1 cellular context compared by ENCODE assay signal in genomic region chr14:101972126-101972785, GRCh38.
A peak's percentile ranks its signal among the peaks of the same experiment; 100 is the strongest.
TF ChIP-seq lines count a peak whose summit lies in the region.

No MANE protein-coding gene starts in this region.

TF ChIP-seq in HEK293, 187 proteins besides CTCF, POLR2A, EP300 and RAD21 (continued from another document and continues in another):
- TF ChIP-seq ELK4 (IDR thresholded peaks at IDR 0.05; ENCODE audit: borderline replicate concordance, low read depth, low read length) (no peak), ZNF529 (tag by site-specific recombination; IDR thresholded peaks at IDR 0.05; ENCODE audit: insufficient replicate concordance) (no peak), PATZ1 (tag by site-specific recombination; IDR thresholded peaks at IDR 0.05) (peak; percentile 50; the same call in 1 of the 2 replicates), MZF1 (tag by site-specific recombination; IDR thresholded peaks at IDR 0.05; ENCODE audit: borderline replicate concordance) (peak; percentile 40; the same call in 1 of the 2 replicates), ZFHX2 (tag by site-specific recombination; conservative IDR thresholded peaks at IDR 0.05) (no peak), YY2 (tag by site-specific recombination; IDR thresholded peaks at IDR 0.05) (peak; percentile 37; the same call in 1 of the 2 replicates), ZNF138 (tag by site-specific recombination; IDR thresholded peaks at IDR 0.05; ENCODE audit: borderline replicate concordance) (no peak), ZNF571 (tag by site-specific recombination; IDR thresholded peaks at IDR 0.05) (no peak), BCL11B (tag by site-specific recombination; IDR thresholded peaks at IDR 0.05; ENCODE audit: low read depth) (no peak), ZNF274 (IDR thresholded peaks at IDR 0.05; ENCODE audit: low read length) (no peak), ZNF274 (tag by site-specific recombination; IDR thresholded peaks at IDR 0.05; ENCODE audit: borderline replicate concordance) (no peak), ZSCAN5A (tag by site-specific recombination; IDR thresholded peaks at IDR 0.05) (no peak), ZNF112 (tag by site-specific recombination; IDR thresholded peaks at IDR 0.05) (no peak), ZNF362 (tag by site-specific recombination; IDR thresholded peaks at IDR 0.05) (no peak), ZNF513 (tag by site-specific recombination; IDR thresholded peaks at IDR 0.05) (no peak), ZNF10 (tag by site-specific recombination; IDR thresholded peaks at IDR 0.05) (peak; percentile 60; the same call in 1 of the 2 replicates), ZNF610 (tag by site-specific recombination; IDR thresholded peaks at IDR 0.05; ENCODE audit: borderline replicate concordance) (no peak), ZNF341 (tag by site-specific recombination; IDR thresholded peaks at IDR 0.05; ENCODE audit: low read depth) (peak; percentile 53; the same call in 1 of the 2 replicates), ZNF660 (tag by site-specific recombination; IDR thresholded peaks at IDR 0.05) (peak; percentile 88), GLIS1 (tag by site-specific recombination; IDR thresholded peaks at IDR 0.05) (peak; percentile 50; the same call in 1 of the 2 replicates), ZNF324 (tag by site-specific recombination; IDR thresholded peaks at IDR 0.05) (0 out of 2 replicates have a peak, but pooled peaks have one; percentile 27), ZNF777 (tag by site-specific recombination; IDR thresholded peaks at IDR 0.05; ENCODE audit: borderline replicate concordance) (no peak), ZBTB26 (tag by site-specific recombination; optimal IDR thresholded peaks at IDR 0.05) (peak; percentile 20), ZNF174 (tag by site-specific recombination; IDR thresholded peaks at IDR 0.05) (no peak), SALL2 (tag by site-specific recombination; IDR thresholded peaks at IDR 0.05; ENCODE audit: borderline replicate concordance) (no peak), ZBTB44 (tag by site-specific recombination; IDR thresholded peaks at IDR 0.05) (peak; percentile 99), ZNF521 (tag by site-specific recombination; IDR thresholded peaks at IDR 0.05) (no peak), ZNF280C (tag by site-specific recombination; IDR thresholded peaks at IDR 0.05) (no peak), GLI4 (tag by site-specific recombination; IDR thresholded peaks at IDR 0.05) (no peak), ZNF768 (tag by site-specific recombination; IDR thresholded peaks at IDR 0.05) (no peak), ATF2 (tag by site-specific recombination; IDR thresholded peaks at IDR 0.05; ENCODE audit: low read depth) (peak; percentile 95), ZNF561 (tag by site-specific recombination; IDR thresholded peaks at IDR 0.05; ENCODE audit: borderline replicate concordance) (peak; percentile 73; the same call in 1 of the 2 replicates), ZBTB21 (tag by site-specific recombination; IDR thresholded peaks at IDR 0.05) (peak; percentile 80), KLF8 (tag by site-specific recombination; IDR thresholded peaks at IDR 0.05) (peak; percentile 84), ZSCAN4 (tag by site-specific recombination; IDR thresholded peaks at IDR 0.05) (0 out of 2 replicates have a peak, but pooled peaks have one; percentile 14), ZNF335 (tag by site-specific recombination; conservative IDR thresholded peaks at IDR 0.05) (peak; percentile 61), ZBTB1 (tag by site-specific recombination; IDR thresholded peaks at IDR 0.05) (no peak), SP3 (tag by site-specific recombination; IDR thresholded peaks at IDR 0.05) (no peak), ZNF426 (tag by site-specific recombination; IDR thresholded peaks at IDR 0.05) (no peak), MYNN (tag by site-specific recombination; IDR thresholded peaks at IDR 0.05; ENCODE audit: borderline replicate concordance) (no peak), ZBTB6 (tag by site-specific recombination; IDR thresholded peaks at IDR 0.05) (peak; percentile 39; the same call in 1 of the 2 replicates), HIC1 (tag by site-specific recombination; IDR thresholded peaks at IDR 0.05) (peak; percentile 98), ZNF658 (tag by site-specific recombination; IDR thresholded peaks at IDR 0.05) (no peak)
